ENCODE assay signal across 1 cellular context in genomic region chr1:110348771-110349170, GRCh38.
TF ChIP-seq lines count a peak whose summit lies in the region.

No MANE protein-coding gene starts in this region.

TF ChIP-seq in A549, 52 proteins besides CTCF, POLR2A, EP300 and RAD21:
- TF ChIP-seq RCOR1 (IDR thresholded peaks at IDR 0.05; ENCODE audit: low read depth, low read length), result no peak
- TF ChIP-seq MAZ (IDR thresholded peaks at IDR 0.05; ENCODE audit: borderline replicate concordance, low read depth, low read length), result no peak
- TF ChIP-seq PHF8 (IDR thresholded peaks at IDR 0.05; ENCODE audit: borderline replicate concordance, low read depth), result no peak
- TF ChIP-seq POLR2AphosphoS2 (conservative IDR thresholded peaks at IDR 0.05; ENCODE audit: low read length), result no peak
- TF ChIP-seq NFE2L2 (conservative IDR thresholded peaks at IDR 0.05; ENCODE audit: low read length), result no peak
- TF ChIP-seq ESRRA (IDR thresholded peaks at IDR 0.05; ENCODE audit: borderline replicate concordance, low read length), result no peak
- no peak for TF ChIP-seq MYC (IDR thresholded peaks at IDR 0.05; ENCODE audit: borderline replicate concordance, low read length)
- no peak for TF ChIP-seq JUN (IDR thresholded peaks at IDR 0.05)
- TF ChIP-seq BHLHE40 (IDR thresholded peaks at IDR 0.05; ENCODE audit: low read depth, low read length), result no peak
- no peak for TF ChIP-seq FOSB (CRISPR knock-in tag; IDR thresholded peaks at IDR 0.05)
- TF ChIP-seq MAFK (IDR thresholded peaks at IDR 0.05; ENCODE audit: partially characterized antibody), result no peak
- no peak for TF ChIP-seq NPAS2 (CRISPR knock-in tag; IDR thresholded peaks at IDR 0.05; ENCODE audit: borderline replicate concordance)
- no peak for TF ChIP-seq FOSL2 (IDR thresholded peaks at IDR 0.05)
- no peak for TF ChIP-seq FOSL2 (CRISPR knock-in tag; IDR thresholded peaks at IDR 0.05)
